In the genomic region with DNA sequence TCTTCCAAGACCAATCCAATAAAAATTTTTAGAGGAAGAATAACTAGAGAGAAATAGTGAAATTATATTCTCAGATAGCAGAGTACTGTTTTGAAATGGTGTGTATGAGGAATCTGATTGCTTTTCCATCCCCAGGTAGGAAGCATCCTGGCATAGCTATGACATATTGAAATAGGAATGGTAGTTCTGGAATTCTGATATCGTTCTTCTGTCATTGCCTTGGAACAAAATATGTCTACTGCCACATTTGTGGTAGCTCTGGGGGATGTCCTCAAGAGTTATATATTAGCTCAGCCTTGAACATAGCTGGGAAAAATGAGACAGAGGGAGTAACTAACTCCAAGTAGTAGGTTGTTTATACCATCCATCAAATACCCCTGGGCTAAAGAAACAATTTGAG, we compare ENCODE assay signal across 6 cellular contexts.
"Had no signal": no experiment of that assay in that cellular context is flagged by ENCODE, and none has a peak within 500 bp of the region (broad histone marks: within the 10 kb centered on the region; RNA-seq: fewer than 3 reads in every experiment).

No MANE protein-coding gene starts in this region.

- DNase-seq: GDM1, GF-D8 had no signal

- FAIRE-seq: GM12878, GM12891, GM18507, GM19239 had no signal

- ATAC-seq: GM12878 had no signal

- H3K4me3 ChIP-seq: GM12878 had no signal
